ENCODE assay signal across 28 cellular contexts in genomic region chr13:39954476-39954875, GRCh38.
"Had no signal": no experiment of that assay in that cellular context is flagged by ENCODE, and none has a peak within 500 bp of the region (broad histone marks: within the 10 kb centered on the region; RNA-seq: fewer than 3 reads in every experiment).

No MANE protein-coding gene starts in this region.

- H3K4me3 Mint-ChIP-seq: dendritic cell treated with granulocyte-macrophage colony-stimulating factor and Interleukin-4, amounts not matched to agents 40 ng/mL and 50 ng/mL, for 4 days; effector memory CD8-positive, alpha-beta T cell; endodermal cell had no signal

- H3K36me3 ChIP-seq: colonic mucosa, esophagus muscularis mucosa, esophagus squamous epithelium, gastrocnemius medialis, gastroesophageal sphincter, heart left ventricle, heart right ventricle had no signal

- H3K27me3 Mint-ChIP-seq: dendritic cell treated with granulocyte-macrophage colony-stimulating factor and Interleukin-4, amounts not matched to agents 40 ng/mL and 50 ng/mL, for 4 days; effector memory CD8-positive, alpha-beta T cell had no signal

- DNase-seq: colonic mucosa; cortex of kidney; dermis blood vessel endothelial cell; dorsolateral prefrontal cortex; effector CD4-positive, alpha-beta T cell; effector CD8-positive, alpha-beta T cell; effector memory CD4-positive, alpha-beta T cell; effector memory CD8-positive, alpha-beta T cell; endodermal cell; erythroblast; esophagus squamous epithelium; foreskin fibroblast; foreskin keratinocyte; foreskin melanocyte; gastrocnemius medialis; glutamatergic neuron; head of caudate nucleus; heart left ventricle; heart right ventricle had no signal

- H3K27me3 ChIP-seq: colonic mucosa, dorsolateral prefrontal cortex, esophagus muscularis mucosa, esophagus squamous epithelium, foreskin keratinocyte, gastrocnemius medialis, gastroesophageal sphincter, heart left ventricle, heart right ventricle had no signal

- H3K27ac Mint-ChIP-seq: dendritic cell treated with granulocyte-macrophage colony-stimulating factor and Interleukin-4, amounts not matched to agents 40 ng/mL and 50 ng/mL, for 4 days; effector memory CD8-positive, alpha-beta T cell; endodermal cell had no signal

- FAIRE-seq: colon, endometrium, endothelial cell of umbilical vein, frontal cortex had no signal

- H3K4me3 ChIP-seq: colonic mucosa, dorsolateral prefrontal cortex, esophagus muscularis mucosa, esophagus squamous epithelium, gastrocnemius medialis, gastroesophageal sphincter, heart left ventricle, heart right ventricle had no signal

- H3K9me3 Mint-ChIP-seq: dendritic cell treated with granulocyte-macrophage colony-stimulating factor and Interleukin-4, amounts not matched to agents 40 ng/mL and 50 ng/mL, for 4 days; effector memory CD8-positive, alpha-beta T cell; endodermal cell had no signal

- ATAC-seq: effector memory CD8-positive, alpha-beta T cell; esophagus mucosa; foreskin keratinocyte; gastrocnemius medialis; gastroesophageal sphincter; heart left ventricle; heart right ventricle had no signal

- H3K27ac ChIP-seq: colonic mucosa, dorsolateral prefrontal cortex, epithelial cell of prostate, esophagus muscularis mucosa, esophagus squamous epithelium, foreskin keratinocyte, gastrocnemius medialis, gastroesophageal sphincter, heart left ventricle had no signal

- H3K4me1 ChIP-seq: colonic mucosa, foreskin keratinocyte had no signal

- H3K9me3 ChIP-seq: colonic mucosa, esophagus muscularis mucosa, esophagus squamous epithelium, gastrocnemius medialis, gastroesophageal sphincter, heart left ventricle, heart right ventricle had no signal
